8 cellular contexts compared by ENCODE assay signal in genomic region chr12:120669055-120669828, GRCh38. TPM values are rescaled to one million over a fixed set of nuclear protein-coding genes. Genes with fewer than 3 reads are reported as not detected.
DNase-seq lines count a peak whose midpoint lies in the region; ATAC-seq and TF ChIP-seq lines count a peak whose summit lies in the region.
"Had no signal": no experiment of that assay in that cellular context is flagged by ENCODE, and none has a peak within 500 bp of the region (broad histone marks: within the 10 kb centered on the region; RNA-seq: fewer than 3 reads in every experiment).

No MANE protein-coding gene starts in this region.

- H3K9me3 Mint-ChIP-seq in naive B cell, result no peaks in the 10 kb centered on the region
- no peaks in the 10 kb centered on the region for H3K9me3 Mint-ChIP-seq in Caco-2 (ENCODE audit: unreplicated experiment)

- in situ Hi-C loops in mammary epithelial cell (cut with MboI; ENCODE audit: low sequenced_read_pairs in 2 of 2), result no loop called here

- H3K36me3 Mint-ChIP-seq in naive B cell (no peaks in the 10 kb centered on the region), Caco-2 (ENCODE audit: insufficient read depth, unreplicated experiment) (no peaks in the 10 kb centered on the region)

- no peak overlapping the region for H3K9ac ChIP-seq in mammary epithelial cell (ENCODE audit: insufficient read depth, low read length)

- BruUV-seq in mammary epithelial cell (replicated peaks; lab: Mats Ljungman, UMichigan) (no TSS peak), Caco-2 (replicated peaks; lab: Mats Ljungman, UMichigan) (no TSS peak)

- no peaks in the 10 kb centered on the region for H3K36me3 ChIP-seq in mammary epithelial cell (ENCODE audit: insufficient read depth, low read length)
- no peaks in the 10 kb centered on the region for H3K36me3 ChIP-seq in Caco-2 (ENCODE audit: control insufficient read depth, insufficient read depth, low read length)

- TF ChIP-seq CTCF in mammary epithelial cell (conservative IDR thresholded peaks at IDR 0.05 in 1 of 2, IDR thresholded peaks at IDR 0.05 in 1 of 2; ENCODE audit: extremely low read depth in 1 of 2, insufficient read depth in 1 of 2, low read depth in 1 of 2, low read length in 2 of 2) (no peak), Caco-2 (IDR thresholded peaks at IDR 0.05; ENCODE audit: insufficient read depth in 1 of 2, low read depth in 1 of 2, low read length in 1 of 2, severe bottlenecking in 1 of 2, unreplicated experiment in 1 of 2) (no peak)

- 66% methylated on average over 9 of the region's 17 CpGs for WGBS in mammary epithelial cell (ENCODE audit: low coverage, missing lambda C conversion rate)

- DNase-seq in mammary epithelial cell (peak; percentile 28), naive B cell (peak; percentile 65), activated T-cell treated with anti-CD3 and anti-CD28 coated beads for 4 hours (no peak), Caco-2 (no peak)

- dilution Hi-C loops in mammary epithelial cell (cut with HindIII; ENCODE audit: low sequenced_read_pairs), result no loop called here

- no peaks in the 10 kb centered on the region for H3K27me3 Mint-ChIP-seq in naive B cell
- no peaks in the 10 kb centered on the region for H3K27me3 Mint-ChIP-seq in Caco-2 (ENCODE audit: insufficient read depth, unreplicated experiment)

- H3K4me1 Mint-ChIP-seq in naive B cell (peaks cover 43 to 90% (median 74%) of the 10 kb centered on the region in 3 donors), Caco-2 (ENCODE audit: low read depth, unreplicated experiment) (no peaks in the 10 kb centered on the region)

- H3K27ac Mint-ChIP-seq in naive B cell (peak overlapping the region in 4 of 6 donors; percentile 31 to 90 (median 78)), Caco-2 (ENCODE audit: unreplicated experiment) (no peak overlapping the region)

- intact Hi-C loops in mammary epithelial cell (cut with micrococcal nuclease), result no loop called here
- intact Hi-C loops in Caco-2 (cut with micrococcal nuclease; ENCODE audit: unreplicated experiment), result no loop called here

- CTCF ChIA-PET in mammary epithelial cell (lab: Charles Lee; ENCODE audit: low non-redundant PET) (no interaction called here), Caco-2 (lab: Charles Lee) (interaction anchor here (1.0 kb wide), 1 partner anchor 88 kb away, joined by 3 read pairs; the partner anchor contains the start of gene POP5)

- H3K4me3 Mint-ChIP-seq in naive B cell (peak overlapping the region in 6 of 8 donors; percentile 13 to 88 (median 79)), Caco-2 (ENCODE audit: unreplicated experiment) (no peak overlapping the region)

- no peaks in the 10 kb centered on the region for H3K79me2 ChIP-seq in mammary epithelial cell (ENCODE audit: insufficient read depth, low read length)

- H3K4me3 ChIP-seq in mammary epithelial cell (replicated peaks in 1 of 3; ENCODE audit: insufficient read depth in 1 of 3, low read depth in 2 of 3, low read length in 3 of 3) (no peak overlapping the region), Caco-2 (ENCODE audit: low read depth, low read length) (no peak overlapping the region)
- H3K4me3 ChIP-seq: skin epidermis had no signal

- H3K9me3 ChIP-seq in mammary epithelial cell (replicated peaks; ENCODE audit: insufficient read depth, low read length) (no peaks in the 10 kb centered on the region), Caco-2 (no peaks in the 10 kb centered on the region)

- H3K4me1 ChIP-seq in mammary epithelial cell (ENCODE audit: insufficient read depth, low read length) (peaks cover 4% of the 10 kb centered on the region), Caco-2 (no peaks in the 10 kb centered on the region)

- ATAC-seq in GM19452 (IDR thresholded peaks at IDR 0.05; ENCODE audit: unreplicated experiment) (peak; percentile 56), HG03378 (IDR thresholded peaks at IDR 0.05; ENCODE audit: unreplicated experiment) (peak; percentile 58), naive B cell (ENCODE audit: low read depth in 2 of 2) (peak; percentile 67 to 68), HG02970 (IDR thresholded peaks at IDR 0.05; ENCODE audit: low FRiP score, unreplicated experiment) (no peak)

- H4K20me1 ChIP-seq in mammary epithelial cell (ENCODE audit: insufficient read depth, low read length), result no peaks in the 10 kb centered on the region

- H3K27ac ChIP-seq in mammary epithelial cell (ENCODE audit: insufficient read depth, low read depth, low read length), result no peak overlapping the region

- no peak overlapping the region for H3K4me2 ChIP-seq in mammary epithelial cell (ENCODE audit: insufficient read depth, low read depth, low read length)

- POLR2A ChIA-PET in Caco-2 (lab: Charles Lee), result no interaction called here

- H3K27me3 ChIP-seq in mammary epithelial cell (ENCODE audit: insufficient read depth, low read length), result no peaks in the 10 kb centered on the region
- no peaks in the 10 kb centered on the region for H3K27me3 ChIP-seq in Caco-2 (replicated peaks; ENCODE audit: control insufficient read depth, insufficient read depth, low read length)

- peak overlapping the region; percentile 49 for H2AFZ ChIP-seq in mammary epithelial cell (ENCODE audit: low read depth, low read length)

RNA-seq across cellular contexts. Expression of gene MLEC, which starts 17.7 kb away (rescaled TPM):
- total RNA-seq in mammary epithelial cell (100 to 1,000 TPM in 1 of 2 donors, 10 to 100 TPM in 1; 64.7 to 114 TPM), Caco-2 (2022) (143 and 150 TPM in 2 replicates)
- polyA plus RNA-seq in mammary epithelial cell (37.1 TPM), naive B cell (ENCODE audit: low read depth in 6 of 6) (10 to 100 TPM; 32.0 to 43.8 (median 33.8) TPM)
- polyA minus RNA-seq in mammary epithelial cell, result 150 TPM

RNA-seq across cellular contexts. Expression of gene CABP1, which starts 28.8 kb away (rescaled TPM):
- total RNA-seq in mammary epithelial cell (under 1 TPM in 1 of 2 donors, not detected in 1; 0.26 TPM), Caco-2 (2022) (0.95 and 1.0 TPM in 2 replicates)
- polyA plus RNA-seq in mammary epithelial cell (0.03 TPM), naive B cell (ENCODE audit: low read depth in 6 of 6) (not detected)
- not detected for polyA minus RNA-seq in mammary epithelial cell

RNA-seq across cellular contexts. Expression of gene UNC119B, which starts 41.0 kb away (rescaled TPM):
- total RNA-seq in mammary epithelial cell (10 to 100 TPM; 28.0 to 33.3 TPM), Caco-2 (2022) (39.1 and 44.4 TPM in 2 replicates)
- polyA plus RNA-seq in mammary epithelial cell (25.3 TPM), naive B cell (ENCODE audit: low read depth in 6 of 6) (1 to 10 TPM in 5 of 6 donors, not detected in 1; 6.4 to 9.5 (median 7.3) TPM)
- 31.7 TPM for polyA minus RNA-seq in mammary epithelial cell

RNA-seq across cellular contexts. Expression of gene ACADS, which starts 56.4 kb away (rescaled TPM):
- 1 to 10 TPM; 1.0 to 3.7 TPM for total RNA-seq in mammary epithelial cell
- 1.3 TPM for polyA plus RNA-seq in mammary epithelial cell
- not detected for polyA minus RNA-seq in mammary epithelial cell
- polyA plus RNA-seq in naive B cell (ENCODE audit: low read depth in 6 of 6), result 10 to 100 TPM in 1 of 6 donors, 1 to 10 TPM in 5; 3.4 to 17.4 (median 7.7) TPM
- total RNA-seq in Caco-2 (2022), result 12.5 and 13.1 TPM in 2 replicates

Comparison
In these comparisons a context has a peak if more than half of its experiments do, and no peak if none do; other contexts are left out.
1. DNase-seq: peak in mammary epithelial cell (single experiment) and naive B cell (single experiment); none in activated T-cell treated with anti-CD3 and anti-CD28 coated beads for 4 hours (single experiment) and Caco-2 (0 of 2).